Comparison of ENCODE assay signal across 1 cellular context in genomic region chr13:28532226-28533048, GRCh38.
TF ChIP-seq lines count a peak whose summit lies in the region.

No MANE protein-coding gene starts in this region.

TF ChIP-seq in HepG2, 621 proteins besides CTCF, POLR2A, EP300 and RAD21 (continued from another document):
- TF ChIP-seq, protein P1, sequence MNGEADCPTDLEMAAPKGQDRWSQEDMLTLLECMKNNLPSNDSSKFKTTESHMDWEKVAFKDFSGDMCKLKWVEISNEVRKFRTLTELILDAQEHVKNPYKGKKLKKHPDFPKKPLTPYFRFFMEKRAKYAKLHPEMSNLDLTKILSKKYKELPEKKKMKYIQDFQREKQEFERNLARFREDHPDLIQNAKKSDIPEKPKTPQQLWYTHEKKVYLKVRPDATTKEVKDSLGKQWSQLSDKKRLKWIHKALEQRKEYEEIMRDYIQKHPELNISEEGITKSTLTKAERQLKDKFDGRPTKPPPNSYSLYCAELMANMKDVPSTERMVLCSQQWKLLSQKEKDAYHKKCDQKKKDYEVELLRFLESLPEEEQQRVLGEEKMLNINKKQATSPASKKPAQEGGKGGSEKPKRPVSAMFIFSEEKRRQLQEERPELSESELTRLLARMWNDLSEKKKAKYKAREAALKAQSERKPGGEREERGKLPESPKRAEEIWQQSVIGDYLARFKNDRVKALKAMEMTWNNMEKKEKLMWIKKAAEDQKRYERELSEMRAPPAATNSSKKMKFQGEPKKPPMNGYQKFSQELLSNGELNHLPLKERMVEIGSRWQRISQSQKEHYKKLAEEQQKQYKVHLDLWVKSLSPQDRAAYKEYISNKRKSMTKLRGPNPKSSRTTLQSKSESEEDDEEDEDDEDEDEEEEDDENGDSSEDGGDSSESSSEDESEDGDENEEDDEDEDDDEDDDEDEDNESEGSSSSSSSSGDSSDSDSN (CRISPR knock-in tag; IDR thresholded peaks at IDR 0.05) = peak; percentile 90; the same call in 1 of the 2 replicates
- TF ChIP-seq FOXP4 (CRISPR knock-in tag; IDR thresholded peaks at IDR 0.05) = peak; percentile 10; the same call in 1 of the 2 replicates
- TF ChIP-seq MTF2 (CRISPR knock-in tag; IDR thresholded peaks at IDR 0.05; ENCODE audit: borderline replicate concordance) = peak; percentile 58; the same call in 1 of the 2 replicates
